ENCODE assay signal across 20 cellular contexts in genomic region chr11:103773059-103773458, GRCh38.
DNase-seq lines count a peak whose midpoint lies in the region; ATAC-seq, FAIRE-seq and TF ChIP-seq lines count a peak whose summit lies in the region.
"Had no signal": no experiment of that assay in that cellular context is flagged by ENCODE, and none has a peak within 500 bp of the region (broad histone marks: within the 10 kb centered on the region; RNA-seq: fewer than 3 reads in every experiment).

No MANE protein-coding gene starts in this region.

- no peak overlapping the region for H2AFZ ChIP-seq in astrocyte (ENCODE audit: low read depth, low read length)

- DNase-seq in EH (ENCODE audit: low read depth) (peak; percentile 90), astrocyte (ENCODE audit: low read depth) (peak; percentile 93), heart left ventricle (no peak), stromal cell of bone marrow (ENCODE audit: low read depth) (peak; percentile 88), SIG-M5 treated with dmso at 0.1 percent for 504 hours (lab: John Stamatoyannopoulos, UW; ENCODE audit: unreplicated experiment) (no peak), islet precursor cell (no peak), EL (no peak)
- DNase-seq: activated naive CD8-positive, alpha-beta T cell treated with anti-CD3 and anti-CD28 coated beads, Interleukin-2, amount 50 U/mL, for 24 hours; CD4-positive, alpha-beta T cell; cortex of kidney; KBM-7; midbrain; NCI-H146; NCI-H446; small intestine had no signal

- H3K36me3 Mint-ChIP-seq in astrocyte (ENCODE audit: low read depth, unreplicated experiment): no peaks in the 10 kb centered on the region
- H3K36me3 Mint-ChIP-seq: stimulated activated memory B cell treated with anti-CD40 and anti-IgM and Interleukin-4, amounts not matched to agents 10 μg/mL and 1 μg/mL and 100 μg/mL, for 72 hours had no signal

- no peak overlapping the region for H3K4me3 ChIP-seq in astrocyte (ENCODE audit: insufficient read depth, low read depth, low read length)
- no peak overlapping the region for H3K4me3 ChIP-seq in heart left ventricle
- H3K4me3 ChIP-seq: esophagus muscularis mucosa, vagina had no signal

- TF ChIP-seq POLR2A in heart left ventricle (IDR thresholded peaks at IDR 0.05): no peak

- intact Hi-C loops in heart left ventricle (cut with DNase I): no loop called here

- H3K9me3 ChIP-seq in astrocyte (ENCODE audit: insufficient read depth, low read depth, low read length): no peaks in the 10 kb centered on the region
- no peaks in the 10 kb centered on the region for H3K9me3 ChIP-seq in heart left ventricle
- H3K9me3 ChIP-seq: esophagus muscularis mucosa, vagina had no signal

- H3K4me1 Mint-ChIP-seq in astrocyte (ENCODE audit: low read depth, unreplicated experiment): peaks cover 2% of the 10 kb centered on the region
- H3K4me1 Mint-ChIP-seq: activated naive CD8-positive, alpha-beta T cell treated with anti-CD3 and anti-CD28 coated beads, Interleukin-2, amount 50 U/mL, for 24 hours; stimulated activated memory B cell treated with anti-CD40 and anti-IgM and Interleukin-4, amounts not matched to agents 10 μg/mL and 1 μg/mL and 100 μg/mL, for 72 hours had no signal

- no peaks in the 10 kb centered on the region for H3K9me3 Mint-ChIP-seq in astrocyte (ENCODE audit: unreplicated experiment)
- H3K9me3 Mint-ChIP-seq: activated naive CD8-positive, alpha-beta T cell treated with anti-CD3 and anti-CD28 coated beads, Interleukin-2, amount 50 U/mL, for 24 hours; stimulated activated memory B cell treated with anti-CD40 and anti-IgM and Interleukin-4, amounts not matched to agents 10 μg/mL and 1 μg/mL and 100 μg/mL, for 72 hours had no signal

- no peaks in the 10 kb centered on the region for H3K27me3 Mint-ChIP-seq in astrocyte (ENCODE audit: low read depth, unreplicated experiment)
- H3K27me3 Mint-ChIP-seq: activated naive CD8-positive, alpha-beta T cell treated with anti-CD3 and anti-CD28 coated beads, Interleukin-2, amount 50 U/mL, for 24 hours; CD4-positive, alpha-beta T cell; stimulated activated memory B cell treated with anti-CD40 and anti-IgM and Interleukin-4, amounts not matched to agents 10 μg/mL and 1 μg/mL and 100 μg/mL, for 72 hours had no signal

- H3K4me2 ChIP-seq in astrocyte (ENCODE audit: low read length): no peak overlapping the region

- peak; percentile 49 to 77 (median 64) for ATAC-seq in heart left ventricle
- no peak for ATAC-seq in esophagus mucosa
- ATAC-seq: activated naive CD8-positive, alpha-beta T cell treated with anti-CD3 and anti-CD28 coated beads, Interleukin-2, amount 50 U/mL, for 24 hours; stimulated activated memory B cell treated with anti-CD40 and anti-IgM and Interleukin-4, amounts not matched to agents 10 μg/mL and 1 μg/mL and 100 μg/mL, for 72 hours had no signal

- H3K9ac ChIP-seq in astrocyte (ENCODE audit: low read length): no peak overlapping the region

- H3K27ac ChIP-seq in astrocyte (ENCODE audit: low read depth, low read length) (no peak overlapping the region), heart left ventricle (peak overlapping the region in 5 of 12 donors; percentile 32 to 57 (median 39))
- H3K27ac ChIP-seq: vagina had no signal

- H3K27me3 ChIP-seq in astrocyte (ENCODE audit: insufficient read depth, low read length) (no peaks in the 10 kb centered on the region), heart left ventricle (no peaks in the 10 kb centered on the region)
- H3K27me3 ChIP-seq: esophagus muscularis mucosa, vagina had no signal

- 29 to 44% (median 36%) methylated on average over 2 of the region's 2 CpGs for WGBS in heart left ventricle, 4 donors

- no peak overlapping the region for H3K27ac Mint-ChIP-seq in astrocyte (ENCODE audit: unreplicated experiment)
- H3K27ac Mint-ChIP-seq: activated naive CD8-positive, alpha-beta T cell treated with anti-CD3 and anti-CD28 coated beads, Interleukin-2, amount 50 U/mL, for 24 hours; CD4-positive, alpha-beta T cell; stimulated activated memory B cell treated with anti-CD40 and anti-IgM and Interleukin-4, amounts not matched to agents 10 μg/mL and 1 μg/mL and 100 μg/mL, for 72 hours had no signal

- H3K4me1 ChIP-seq in astrocyte (ENCODE audit: insufficient read depth, low read length) (no peaks in the 10 kb centered on the region), heart left ventricle (peaks cover 0 to 14% (median 2%) of the 10 kb centered on the region in 12 donors)
- H3K4me1 ChIP-seq: vagina had no signal

- H3K36me3 ChIP-seq in astrocyte (ENCODE audit: insufficient read depth, low read length) (no peaks in the 10 kb centered on the region), heart left ventricle (no peaks in the 10 kb centered on the region)
- H3K36me3 ChIP-seq: esophagus muscularis mucosa, vagina had no signal

- H3K4me3 Mint-ChIP-seq in astrocyte (ENCODE audit: unreplicated experiment): no peak overlapping the region
- H3K4me3 Mint-ChIP-seq: activated naive CD8-positive, alpha-beta T cell treated with anti-CD3 and anti-CD28 coated beads, Interleukin-2, amount 50 U/mL, for 24 hours; CD4-positive, alpha-beta T cell; stimulated activated memory B cell treated with anti-CD40 and anti-IgM and Interleukin-4, amounts not matched to agents 10 μg/mL and 1 μg/mL and 100 μg/mL, for 72 hours had no signal

- peak; percentile 81 for FAIRE-seq in astrocyte (lab: Jason Lieb, UNC)
- FAIRE-seq: GM12892, small intestine had no signal

- TF ChIP-seq CTCF in astrocyte (IDR thresholded peaks at IDR 0.05; ENCODE audit: insufficient read depth, low read depth, low read length) (no peak), heart left ventricle (IDR thresholded peaks at IDR 0.05) (no peak)

- H4K20me1 ChIP-seq in astrocyte (ENCODE audit: insufficient read depth, low read length): no peaks in the 10 kb centered on the region

- no peaks in the 10 kb centered on the region for H3K79me2 ChIP-seq in astrocyte (ENCODE audit: insufficient read depth, low read length)

Comparison
In these comparisons a context has a peak if more than half of its experiments do, and no peak if none do; other contexts are left out.
1. DNase-seq: peak in EH (single experiment), astrocyte (single experiment) and stromal cell of bone marrow (single experiment); none in heart left ventricle (0 of 5), SIG-M5 treated with dmso at 0.1 percent for 504 hours (single experiment), islet precursor cell (single experiment) and EL (single experiment).